In genomic region chr7:23570592-23571200, GRCh38 we compare ENCODE assay signal across 8 cellular contexts. TPM values are rescaled to one million over a fixed set of nuclear protein-coding genes. Genes with fewer than 3 reads are reported as not detected.
DNase-seq lines count a peak whose midpoint lies in the region; ATAC-seq and TF ChIP-seq lines count a peak whose summit lies in the region.

No MANE protein-coding gene starts in this region.

- H3K9me3 Mint-ChIP-seq in activated T-helper 17 cell treated with anti-CD3 and anti-CD28 coated beads, Interleukin-2, amount 50 U/mL, for 72 hours: no peaks in the 10 kb centered on the region

- H3K9me3 ChIP-seq in osteoblast (ENCODE audit: low read depth, low read length) (no peaks in the 10 kb centered on the region), tibial artery (no peaks in the 10 kb centered on the region)

- H3K27ac ChIP-seq in RWPE1 (no peak overlapping the region), osteoblast (ENCODE audit: low read depth, low read length) (no peak overlapping the region), tibial artery (no peak overlapping the region)

- no peaks in the 10 kb centered on the region for H3K79me2 ChIP-seq in osteoblast (ENCODE audit: insufficient read depth, low read length)

- DNase-seq in DMS79 (lab: John Stamatoyannopoulos, UW): peak; percentile 14
- peak; percentile 37 for DNase-seq in LNCaP clone FGC (ENCODE audit: low read depth)
- peak; percentile 83 for DNase-seq in RWPE1 (ENCODE audit: low spot score)
- peak; percentile 58 for DNase-seq in foreskin melanocyte
- DNase-seq in osteoblast (ENCODE audit: insufficient read length, low spot score, missing footprints): peak; percentile 91
- DNase-seq in tibial artery: peak; percentile 69 to 83

- H3K4me1 ChIP-seq in osteoblast (ENCODE audit: insufficient read depth, low read length) (no peaks in the 10 kb centered on the region), tibial artery (no peaks in the 10 kb centered on the region)

- no peak overlapping the region for H3K4me2 ChIP-seq in osteoblast (ENCODE audit: insufficient read depth, low read length)

- POLR2A ChIA-PET in RWPE1 (lab: Yijun Ruan, JAX; ENCODE audit: low non-redundant PET): no interaction called here

- peak; percentile 84 for TF ChIP-seq CTCF in LNCaP clone FGC (IDR thresholded peaks at IDR 0.05; ENCODE audit: control insufficient read depth, extremely low read depth, insufficient read depth)
- peak; percentile 90 for TF ChIP-seq CTCF in RWPE1 (conservative IDR thresholded peaks at IDR 0.05; ENCODE audit: low read depth)
- TF ChIP-seq CTCF in osteoblast (IDR thresholded peaks at IDR 0.05; ENCODE audit: extremely low read depth, low read depth, low read length): peak; percentile 88
- TF ChIP-seq CTCF in tibial artery (IDR thresholded peaks at IDR 0.05): peak; percentile 75 to 88

- intact Hi-C loops in tibial artery (cut with DNase I; ENCODE audit: low total_unique reads): loop anchor here (5.0 kb wide), 1 partner anchor 142 kb away; the partner anchor contains the start of gene STK31

- H3K27ac Mint-ChIP-seq in activated T-helper 17 cell treated with anti-CD3 and anti-CD28 coated beads, Interleukin-2, amount 50 U/mL, for 72 hours: no peak overlapping the region

- peaks cover 15% of the 10 kb centered on the region for H3K27me3 Mint-ChIP-seq in activated T-helper 17 cell treated with anti-CD3 and anti-CD28 coated beads, Interleukin-2, amount 50 U/mL, for 72 hours

- H3K36me3 Mint-ChIP-seq in activated T-helper 17 cell treated with anti-CD3 and anti-CD28 coated beads, Interleukin-2, amount 50 U/mL, for 72 hours (ENCODE audit: low read depth): no peaks in the 10 kb centered on the region

- peak overlapping the region; percentile 67 for H2AFZ ChIP-seq in osteoblast (ENCODE audit: low read length)

- H3K36me3 ChIP-seq in osteoblast (ENCODE audit: insufficient read depth, low read length) (no peaks in the 10 kb centered on the region), tibial artery (no peaks in the 10 kb centered on the region)

- H4K20me1 ChIP-seq in osteoblast (ENCODE audit: insufficient read depth, low read length): no peaks in the 10 kb centered on the region

- peak; percentile 80 for ATAC-seq in GM21619 (IDR thresholded peaks at IDR 0.05; ENCODE audit: unreplicated experiment)
- peak; percentile 73 for ATAC-seq in activated T-helper 17 cell treated with anti-CD3 and anti-CD28 coated beads, Interleukin-2, amount 50 U/mL, for 72 hours (replicated peaks)

- CTCF ChIA-PET in RWPE1 (lab: Yijun Ruan, JAX): interaction anchor here (0.7 to 1.8 kb wide), 8 partner anchors 10 to 486 kb away, joined by 3 to 14 read pairs (median 3); partner anchors contain the start of gene STK31

- no peaks in the 10 kb centered on the region for H3K4me1 Mint-ChIP-seq in activated T-helper 17 cell treated with anti-CD3 and anti-CD28 coated beads, Interleukin-2, amount 50 U/mL, for 72 hours

- H3K4me3 Mint-ChIP-seq in activated T-helper 17 cell treated with anti-CD3 and anti-CD28 coated beads, Interleukin-2, amount 50 U/mL, for 72 hours: no peak overlapping the region

- H3K4me3 ChIP-seq in LNCaP clone FGC (ENCODE audit: low read depth, low read length) (no peak overlapping the region), osteoblast (ENCODE audit: insufficient read depth, low read length) (no peak overlapping the region), tibial artery (no peak overlapping the region)

- H3K27me3 ChIP-seq in osteoblast (ENCODE audit: insufficient read depth, low read length): no peaks in the 10 kb centered on the region
- peaks cover 0 to 11% of the 10 kb centered on the region in 2 donors for H3K27me3 ChIP-seq in tibial artery

RNA-seq across cellular contexts. Expression of gene CCDC126, which starts 26.5 kb away (rescaled TPM):
- total RNA-seq in activated T-helper 17 cell treated with anti-CD3 and anti-CD28 coated beads, Interleukin-2, amount 50 U/mL, for 72 hours: 1 to 10 TPM; 7.8 to 8.1 TPM
- total RNA-seq in osteoblast: 12.3 and 13.8 TPM in 2 replicates

RNA-seq across cellular contexts. Expression of gene TRA2A, which starts 38.9 kb away (rescaled TPM):
- total RNA-seq in activated T-helper 17 cell treated with anti-CD3 and anti-CD28 coated beads, Interleukin-2, amount 50 U/mL, for 72 hours: 100 to 1,000 TPM; 116 to 127 TPM
- total RNA-seq in osteoblast: 23.6 and 25.7 TPM in 2 replicates

Comparison
In these comparisons a context has a peak if more than half of its experiments do, and no peak if none do; other contexts are left out.
1. DNase-seq: peak in every context shown above with its lines; median percentile 91 in osteoblast; 83 in RWPE1; 76 in tibial artery; 58 in foreskin melanocyte; 37 in LNCaP clone FGC; 14 in DMS79.